1 cellular context compared by ENCODE assay signal in the genomic region with DNA sequence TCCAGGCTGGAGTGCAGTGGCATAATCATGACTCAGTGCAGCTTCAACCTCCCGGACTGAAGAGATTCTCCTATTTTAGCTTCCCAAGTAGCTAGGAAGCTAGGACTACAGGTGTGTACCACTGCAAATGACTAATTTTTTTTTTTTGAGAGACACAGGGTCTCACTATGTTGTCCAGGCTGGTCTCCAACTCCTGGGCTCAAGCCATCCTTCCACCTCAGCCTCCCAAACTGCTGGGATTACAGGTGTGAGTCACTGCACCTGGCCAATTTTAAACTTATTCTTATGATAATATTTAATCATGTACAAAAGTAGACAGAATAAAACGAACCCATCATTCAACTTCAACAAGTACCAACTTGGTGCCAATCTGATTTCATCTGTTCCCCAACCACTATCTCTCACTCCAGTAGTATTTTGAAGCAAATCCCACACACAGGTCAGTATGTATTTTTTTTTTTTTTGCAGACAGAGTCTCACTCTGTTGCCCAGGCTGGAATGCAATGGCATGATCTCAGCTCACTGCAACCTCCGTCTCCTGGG.
TF ChIP-seq lines count a peak whose summit lies in the region.

No MANE protein-coding gene starts in this region.

TF ChIP-seq in HepG2, 621 proteins besides CTCF, POLR2A, EP300 and RAD21:
- TF ChIP-seq, protein P1, sequence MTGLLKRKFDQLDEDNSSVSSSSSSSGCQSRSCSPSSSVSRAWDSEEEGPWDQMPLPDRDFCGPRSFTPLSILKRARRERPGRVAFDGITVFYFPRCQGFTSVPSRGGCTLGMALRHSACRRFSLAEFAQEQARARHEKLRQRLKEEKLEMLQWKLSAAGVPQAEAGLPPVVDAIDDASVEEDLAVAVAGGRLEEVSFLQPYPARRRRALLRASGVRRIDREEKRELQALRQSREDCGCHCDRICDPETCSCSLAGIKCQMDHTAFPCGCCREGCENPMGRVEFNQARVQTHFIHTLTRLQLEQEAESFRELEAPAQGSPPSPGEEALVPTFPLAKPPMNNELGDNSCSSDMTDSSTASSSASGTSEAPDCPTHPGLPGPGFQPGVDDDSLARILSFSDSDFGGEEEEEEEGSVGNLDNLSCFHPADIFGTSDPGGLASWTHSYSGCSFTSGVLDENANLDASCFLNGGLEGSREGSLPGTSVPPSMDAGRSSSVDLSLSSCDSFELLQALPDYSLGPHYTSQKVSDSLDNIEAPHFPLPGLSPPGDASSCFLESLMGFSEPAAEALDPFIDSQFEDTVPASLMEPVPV (CRISPR knock-in tag; IDR thresholded peaks at IDR 0.05) = 0 out of 2 replicates have a peak, but pooled peaks have one; percentile 9
- no peak for TF ChIP-seq RAD51 (IDR thresholded peaks at IDR 0.05; ENCODE audit: borderline replicate concordance)
- TF ChIP-seq ZNF121 (CRISPR knock-in tag; IDR thresholded peaks at IDR 0.05) = peak; percentile 78
- peak; percentile 37 for TF ChIP-seq AGO2 (optimal IDR thresholded peaks at IDR 0.05; ENCODE audit: low read depth, low read length)
